ENCODE assay signal across 8 cellular contexts in genomic region chr14:34872822-34873590, GRCh38. TPM values are rescaled to one million over a fixed set of nuclear protein-coding genes. Genes with fewer than 3 reads are reported as not detected.
DNase-seq lines count a peak whose midpoint lies in the region; ATAC-seq and TF ChIP-seq lines count a peak whose summit lies in the region.

No MANE protein-coding gene starts in this region.

- H3K9ac ChIP-seq in HUES48 (ENCODE audit: low read depth, low read length) (peak overlapping the region; percentile 73), fibroblast of lung (ENCODE audit: insufficient read depth, low read length) (peak overlapping the region; percentile 89), parathyroid adenoma (peak overlapping the region; percentile 87)

- H3K36me3 ChIP-seq in HUES48 (ENCODE audit: control insufficient read depth, insufficient read depth, low read length) (no peaks in the 10 kb centered on the region), fibroblast of lung (ENCODE audit: control insufficient read depth, insufficient read depth, low read length) (peaks cover 2% of the 10 kb centered on the region), parathyroid adenoma (ENCODE audit: control insufficient read depth, insufficient read depth, low read length) (no peaks in the 10 kb centered on the region)

- peaks cover 28% of the 10 kb centered on the region for H3K36me3 Mint-ChIP-seq in T-helper 2 cell treated with Interferon-gamma antibody and Interleukin-4, amounts not matched to agents 5 μg/mL and 100 μg/mL, for 36 hours (ENCODE audit: low read depth)

- H3K27me3 Mint-ChIP-seq in T-helper 2 cell treated with Interferon-gamma antibody and Interleukin-4, amounts not matched to agents 5 μg/mL and 100 μg/mL, for 36 hours (ENCODE audit: low read depth), result no peaks in the 10 kb centered on the region

- H3K4me3 Mint-ChIP-seq in T-helper 2 cell treated with Interferon-gamma antibody and Interleukin-4, amounts not matched to agents 5 μg/mL and 100 μg/mL, for 36 hours, result peak overlapping the region; percentile 82

- peak overlapping the region; percentile 94 for H3K4me2 ChIP-seq in fibroblast of lung (ENCODE audit: extremely low read depth, insufficient read depth, low read length)
- peak overlapping the region; percentile 69 for H3K4me2 ChIP-seq in parathyroid adenoma (ENCODE audit: low read length)

- H3K79me2 ChIP-seq in fibroblast of lung (ENCODE audit: control insufficient read depth, insufficient read depth, low read length) (peaks cover 65% of the 10 kb centered on the region), parathyroid adenoma (peaks cover 1% of the 10 kb centered on the region)

- no peaks in the 10 kb centered on the region for H3K9me3 Mint-ChIP-seq in T-helper 2 cell treated with Interferon-gamma antibody and Interleukin-4, amounts not matched to agents 5 μg/mL and 100 μg/mL, for 36 hours

- TF ChIP-seq CTCF in fibroblast of lung (conservative IDR thresholded peaks at IDR 0.05 in 1 of 2, IDR thresholded peaks at IDR 0.05 in 1 of 2; ENCODE audit: low read depth in 1 of 2, low read length in 2 of 2), result no peak
- no peak for TF ChIP-seq CTCF in parathyroid adenoma (IDR thresholded peaks at IDR 0.05)

- H2AFZ ChIP-seq in fibroblast of lung (ENCODE audit: low read length) (peak overlapping the region; percentile 47), parathyroid adenoma (peak overlapping the region; percentile 97)

- DNase-seq in DMS53 treated with DMSO at 0.1 percent for 48 hours (lab: John Stamatoyannopoulos, UW; ENCODE audit: unreplicated experiment), result peak; percentile 52
- no peak for DNase-seq in T-helper 2 cell treated with Interferon-gamma antibody and Interleukin-4, amounts not matched to agents 5 μg/mL and 100 μg/mL, for 36 hours (ENCODE audit: low spot score)
- DNase-seq in fibroblast of lung (ENCODE audit: low read depth in 2 of 2), result peak; percentile 40 to 62
- DNase-seq in retina, result no peak
- no peak for DNase-seq in epidermal melanocyte (ENCODE audit: insufficient read length, low spot score)

- H3K27ac ChIP-seq in HUES48 (ENCODE audit: low read depth, low read length), result peak overlapping the region; percentile 81
- H3K27ac ChIP-seq in fibroblast of lung (ENCODE audit: insufficient read depth, low read length), result peak overlapping the region; percentile 96
- peak overlapping the region; percentile 95 for H3K27ac ChIP-seq in parathyroid adenoma

- peak; percentile 0 for ATAC-seq in GM19455 (IDR thresholded peaks at IDR 0.05; ENCODE audit: unreplicated experiment)

- peaks cover 30% of the 10 kb centered on the region for H3K4me1 Mint-ChIP-seq in T-helper 2 cell treated with Interferon-gamma antibody and Interleukin-4, amounts not matched to agents 5 μg/mL and 100 μg/mL, for 36 hours (ENCODE audit: low read depth)

- H3K4me1 ChIP-seq in HUES48 (ENCODE audit: control insufficient read depth, insufficient read depth, low read length), result peaks cover 15% of the 10 kb centered on the region
- no peaks in the 10 kb centered on the region for H3K4me1 ChIP-seq in fibroblast of lung (ENCODE audit: control insufficient read depth, extremely low read depth, insufficient read depth, low read length)
- no peaks in the 10 kb centered on the region for H3K4me1 ChIP-seq in parathyroid adenoma

- no peaks in the 10 kb centered on the region for H3K9me3 ChIP-seq in HUES48 (ENCODE audit: control insufficient read depth, insufficient read depth, low read length)
- H3K9me3 ChIP-seq in fibroblast of lung (ENCODE audit: control insufficient read depth, insufficient read depth, low read depth, low read length), result no peaks in the 10 kb centered on the region
- H3K9me3 ChIP-seq in parathyroid adenoma (ENCODE audit: control insufficient read depth, low read length), result no peaks in the 10 kb centered on the region

- H3K4me3 ChIP-seq in HUES48 (ENCODE audit: low read depth, low read length) (peak overlapping the region; percentile 86), fibroblast of lung (replicated peaks in 1 of 4; ENCODE audit: control extremely low read depth in 1 of 4, insufficient read depth in 1 of 4, low read depth in 3 of 4, low read length in 4 of 4) (peak overlapping the region; percentile 65 to 91 (median 84)), parathyroid adenoma (ENCODE audit: low read depth, low read length) (peak overlapping the region; percentile 91)

- no peaks in the 10 kb centered on the region for H4K20me1 ChIP-seq in fibroblast of lung (ENCODE audit: control insufficient read depth, extremely low read depth, insufficient read depth, low read length)

- peak overlapping the region; percentile 95 for H3K27ac Mint-ChIP-seq in T-helper 2 cell treated with Interferon-gamma antibody and Interleukin-4, amounts not matched to agents 5 μg/mL and 100 μg/mL, for 36 hours

- H3K27me3 ChIP-seq in HUES48 (ENCODE audit: control insufficient read depth, insufficient read depth, low read length), result peaks cover 8% of the 10 kb centered on the region; the same call in 1 of the 2 replicates
- H3K27me3 ChIP-seq in fibroblast of lung (ENCODE audit: control insufficient read depth, insufficient read depth, low read length), result no peaks in the 10 kb centered on the region
- no peaks in the 10 kb centered on the region for H3K27me3 ChIP-seq in parathyroid adenoma (ENCODE audit: control insufficient read depth, insufficient read depth, low read length)

RNA-seq across cellular contexts. Expression of gene BAZ1A, which starts 2.2 kb away (rescaled TPM):
- total RNA-seq in fibroblast of lung, result 30.0 and 35.2 TPM in 2 replicates
- polyA plus RNA-seq in fibroblast of lung, result 21.1 and 28.3 TPM in 2 replicates
- 15.7 and 20.9 TPM in 2 replicates for polyA plus RNA-seq in fibroblast of lung (2012)
- polyA minus RNA-seq in fibroblast of lung (ENCODE audit: low replicate concordance), result 6.4 and 13.7 TPM in 2 replicates

Comparison
In these comparisons a context has a peak if more than half of its experiments do, and no peak if none do; other contexts are left out.
1. DNase-seq: peak in DMS53 treated with DMSO at 0.1 percent for 48 hours (single experiment) and fibroblast of lung (2 of 2); none in T-helper 2 cell treated with Interferon-gamma antibody and Interleukin-4, amounts not matched to agents 5 μg/mL and 100 μg/mL, for 36 hours (single experiment), retina (single experiment) and epidermal melanocyte (single experiment).
2. Peak in every context shown above with its lines, with median percentiles within 50 percentile points of each other: H3K27ac ChIP-seq, H3K4me3 ChIP-seq and H3K9ac ChIP-seq.